9 cellular contexts compared by ENCODE assay signal in genomic region chr4:172982151-172982590, GRCh38.
DNase-seq lines count a peak whose midpoint lies in the region; TF ChIP-seq lines count a peak whose summit lies in the region.
"Had no signal": no experiment of that assay in that cellular context is flagged by ENCODE, and none has a peak within 500 bp of the region (broad histone marks: within the 10 kb centered on the region; RNA-seq: fewer than 3 reads in every experiment).

No MANE protein-coding gene starts in this region.

- H3K4me1 ChIP-seq in thyroid gland: peaks cover 0 to 22% of the 10 kb centered on the region in 2 donors

- H3K27ac ChIP-seq in thyroid gland: peak overlapping the region in 1 of 3 donors; percentile 24

- no peaks in the 10 kb centered on the region for H3K9me3 ChIP-seq in thyroid gland

- WGBS in thyroid gland, 2 donors: 23 to 33% methylated on average over 2 of the region's 2 CpGs

- no peaks in the 10 kb centered on the region for H3K27me3 ChIP-seq in thyroid gland

- TF ChIP-seq CTCF in thyroid gland (IDR thresholded peaks at IDR 0.05): no peak

- intact Hi-C loops in thyroid gland (cut with DNase I): no loop called here

- TF ChIP-seq POLR2A in thyroid gland (IDR thresholded peaks at IDR 0.05): no peak

- H3K36me3 ChIP-seq in thyroid gland: no peaks in the 10 kb centered on the region

- TF ChIP-seq EP300 in Ishikawa (IDR thresholded peaks at IDR 0.05; ENCODE audit: borderline replicate concordance): no peak; the same call in 1 of the 2 replicates

- DNase-seq in NCI-H1417 (lab: John Stamatoyannopoulos, UW) (peak in 2 of 3 experiments; percentile 22 to 70), NCI-H1417 treated with DMSO at 0.1 percent for 48 hours (lab: John Stamatoyannopoulos, UW) (no peak), dermis blood vessel endothelial cell (peak; percentile 85), thyroid gland (peak; percentile 15 to 44), germinal center (ENCODE audit: low spot score) (no peak), Kasumi-1 (lab: John Stamatoyannopoulos, UW) (no peak), mesenteric fat pad (ENCODE audit: low spot score) (no peak)
- DNase-seq: activated CD4-positive, alpha-beta T cell treated with anti-CD3 and anti-CD28 coated beads for 1 hour had no signal

- H3K4me3 ChIP-seq in thyroid gland (replicated peaks in 1 of 3): no peak overlapping the region

- no peak for TF ChIP-seq RAD21 in Ishikawa (IDR thresholded peaks at IDR 0.05; ENCODE audit: low read depth)

TF ChIP-seq in Ishikawa, 13 proteins besides CTCF, POLR2A, EP300 and RAD21:
- TF ChIP-seq TCF12 (IDR thresholded peaks at IDR 0.05; ENCODE audit: low read depth): peak; percentile 65
- TF ChIP-seq TEAD4 (IDR thresholded peaks at IDR 0.05): peak; percentile 5; the same call in 1 of the 2 replicates
- TF ChIP-seq FOXM1 (IDR thresholded peaks at IDR 0.05; ENCODE audit: borderline replicate concordance, low read depth): 0 out of 2 replicates have a peak, but pooled peaks have one; percentile 13
- TF ChIP-seq, protein P1, sequence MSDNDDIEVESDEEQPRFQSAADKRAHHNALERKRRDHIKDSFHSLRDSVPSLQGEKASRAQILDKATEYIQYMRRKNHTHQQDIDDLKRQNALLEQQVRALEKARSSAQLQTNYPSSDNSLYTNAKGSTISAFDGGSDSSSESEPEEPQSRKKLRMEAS (IDR thresholded peaks at IDR 0.05): no peak

Comparison
In these comparisons a context has a peak if more than half of its experiments do, and no peak if none do; other contexts are left out.
1. DNase-seq: peak in NCI-H1417 (2 of 3), dermis blood vessel endothelial cell (single experiment) and thyroid gland (2 of 2); none in NCI-H1417 treated with DMSO at 0.1 percent for 48 hours (single experiment), germinal center (single experiment), Kasumi-1 (0 of 2) and mesenteric fat pad (single experiment).